ENCODE assay signal across 12 cellular contexts in genomic region chr20:21182832-21183563, GRCh38. TPM values are rescaled to one million over a fixed set of nuclear protein-coding genes. Genes with fewer than 3 reads are reported as not detected.
DNase-seq lines count a peak whose midpoint lies in the region; ATAC-seq and TF ChIP-seq lines count a peak whose summit lies in the region.
"Had no signal": no experiment of that assay in that cellular context is flagged by ENCODE, and none has a peak within 500 bp of the region (broad histone marks: within the 10 kb centered on the region; RNA-seq: fewer than 3 reads in every experiment).

No MANE protein-coding gene starts in this region.

- H3K4me2 ChIP-seq in neuronal stem cell (ENCODE audit: insufficient read depth, low read length, poor library complexity, severe bottlenecking), result no peak overlapping the region
- H3K4me2 ChIP-seq: BLaER1 treated with 17β-estradiol and CSF1 and Interleukin-3, amounts not matched to agents 10 nM and 100 nM had no signal

- H2AK5ac ChIP-seq in neuronal stem cell (ENCODE audit: low read depth, low read length), result no peak overlapping the region

- CTCF ChIA-PET in A673 (lab: Charles Lee), result no interaction called here

- H3K79me1 ChIP-seq in neuronal stem cell (ENCODE audit: low read depth, low read length), result no peaks in the 10 kb centered on the region

- BruUV-seq in A673 (replicated peaks; lab: Mats Ljungman, UMichigan), result no TSS peak

- TF ChIP-seq CTCF in A673 (conservative IDR thresholded peaks at IDR 0.05; ENCODE audit: low read depth, low read length) (no peak), brain microvascular endothelial cell (IDR thresholded peaks at IDR 0.05; ENCODE audit: low read depth, low read length, missing control alignments) (no peak), gastroesophageal sphincter (IDR thresholded peaks at IDR 0.05) (no peak)

- DNase-seq in A673 (ENCODE audit: low spot score) (peak; percentile 46), LoVo (ENCODE audit: low spot score) (peak; percentile 83), brain microvascular endothelial cell (peak; percentile 64), kidney tubule cell (ENCODE audit: low spot score) (peak; percentile 72), NCI-H187 treated with DMSO at 0.1 percent for 48 hours (lab: John Stamatoyannopoulos, UW) (no peak), neuronal stem cell (ENCODE audit: low spot score) (no peak)
- DNase-seq: body of pancreas, NCI-H1930, upper lobe of left lung had no signal

- no peak overlapping the region for H3K14ac ChIP-seq in neuronal stem cell (ENCODE audit: low read length)

- no peak overlapping the region for H3K9ac ChIP-seq in neuronal stem cell (ENCODE audit: low read depth, low read length, poor library complexity)
- H3K9ac ChIP-seq: BLaER1 treated with 17β-estradiol and CSF1 and Interleukin-3, amounts not matched to agents 10 nM and 100 nM had no signal

- no peak for ATAC-seq in gastroesophageal sphincter
- no peak for ATAC-seq in HG02973 (IDR thresholded peaks at IDR 0.05; ENCODE audit: unreplicated experiment)
- ATAC-seq: body of pancreas had no signal

- WGBS in neuronal stem cell (ENCODE audit: extremely low coverage in 2 of 2, insufficient read length in 2 of 2, insufficient replicate concordance in 1 of 2), 2 donors, result no CpG with 5 or more reads among the region's 7 CpGs
- 62 to 83% methylated on average over 7 of the region's 7 CpGs for WGBS in gastroesophageal sphincter (ENCODE audit: low coverage in 1 of 2), 2 donors

- no peak overlapping the region for H3K18ac ChIP-seq in neuronal stem cell (ENCODE audit: low read length)

- no peak overlapping the region for H2AFZ ChIP-seq in neuronal stem cell (ENCODE audit: low read length)

- TF ChIP-seq POLR2A in gastroesophageal sphincter (IDR thresholded peaks at IDR 0.05), result no peak

- H3K9me3 ChIP-seq in A673 (ENCODE audit: low read depth, low read length, poor library complexity, severe bottlenecking) (peaks cover 6% of the 10 kb centered on the region), neuronal stem cell (replicated peaks in 1 of 2; ENCODE audit: control insufficient read depth in 2 of 2, insufficient read depth in 1 of 2, low read depth in 1 of 2, low read length in 2 of 2) (peaks cover under 1 to 1% of the 10 kb centered on the region in 2 donors), gastroesophageal sphincter (peaks cover 0 to under 1% (median 0%) of the 10 kb centered on the region in 3 donors)
- H3K9me3 ChIP-seq: body of pancreas, upper lobe of left lung had no signal

- no peak overlapping the region for H4K91ac ChIP-seq in neuronal stem cell (ENCODE audit: low read depth, low read length, poor library complexity)

- H3K23ac ChIP-seq in neuronal stem cell (ENCODE audit: low read depth, low read length, poor library complexity), result no peak overlapping the region

- H3K27me3 ChIP-seq in A673 (replicated peaks; ENCODE audit: insufficient read depth, low read depth, low read length, poor library complexity), result no peaks in the 10 kb centered on the region
- H3K27me3 ChIP-seq in brain microvascular endothelial cell (replicated peaks), result no peaks in the 10 kb centered on the region
- H3K27me3 ChIP-seq in neuronal stem cell (ENCODE audit: control insufficient read depth in 3 of 3, insufficient read depth in 3 of 3, low read depth in 1 of 3, low read length in 3 of 3), result no peaks in the 10 kb centered on the region
- H3K27me3 ChIP-seq in gastroesophageal sphincter, result no peaks in the 10 kb centered on the region
- H3K27me3 ChIP-seq: BLaER1 treated with 17β-estradiol and CSF1 and Interleukin-3, amounts not matched to agents 10 nM and 100 nM; body of pancreas; upper lobe of left lung had no signal

- H4K8ac ChIP-seq in neuronal stem cell (ENCODE audit: low read depth, low read length), result no peak overlapping the region

- POLR2A ChIA-PET in A673 (lab: Charles Lee; ENCODE audit: low non-redundant PET), result no interaction called here

- intact Hi-C loops in A673 (cut with micrococcal nuclease; ENCODE audit: unreplicated experiment), result no loop called here

- H3K4ac ChIP-seq in neuronal stem cell (ENCODE audit: low read length), result no peak overlapping the region

- H3K4me3 ChIP-seq in A673 (ENCODE audit: low read depth, low read length, poor library complexity, severe bottlenecking), result no peak overlapping the region
- H3K4me3 ChIP-seq in brain microvascular endothelial cell (ENCODE audit: low read depth, low read length), result no peak overlapping the region
- H3K4me3 ChIP-seq in neuronal stem cell (ENCODE audit: low read length in 2 of 2), result no peak overlapping the region
- H3K4me3 ChIP-seq in gastroesophageal sphincter, result no peak overlapping the region
- H3K4me3 ChIP-seq: BLaER1 treated with 17β-estradiol and CSF1 and Interleukin-3, amounts not matched to agents 10 nM and 100 nM; body of pancreas; upper lobe of left lung had no signal

- no peak for TF ChIP-seq EP300 in gastroesophageal sphincter (IDR thresholded peaks at IDR 0.05)

- H3K27ac ChIP-seq in A673 (ENCODE audit: low read depth, low read length, poor library complexity, severe bottlenecking) (no peak overlapping the region), brain microvascular endothelial cell (no peak overlapping the region), neuronal stem cell (replicated peaks; ENCODE audit: low read length) (no peak overlapping the region), gastroesophageal sphincter (no peak overlapping the region)
- H3K27ac ChIP-seq: BLaER1 treated with 17β-estradiol and CSF1 and Interleukin-3, amounts not matched to agents 10 nM and 100 nM; body of pancreas had no signal

- H3K36me3 ChIP-seq in A673 (ENCODE audit: insufficient read depth, low read length, poor library complexity, severe bottlenecking) (no peaks in the 10 kb centered on the region), brain microvascular endothelial cell (replicated peaks) (no peaks in the 10 kb centered on the region), neuronal stem cell (replicated peaks in 1 of 2; ENCODE audit: control insufficient read depth in 2 of 2, insufficient read depth in 2 of 2, low read length in 2 of 2) (no peaks in the 10 kb centered on the region), gastroesophageal sphincter (peaks cover 0 to 13% of the 10 kb centered on the region in 2 donors)
- H3K36me3 ChIP-seq: BLaER1 treated with 17β-estradiol and CSF1 and Interleukin-3, amounts not matched to agents 10 nM and 100 nM; upper lobe of left lung had no signal

- no peak overlapping the region for H2BK15ac ChIP-seq in neuronal stem cell (ENCODE audit: low read length)

- in situ Hi-C loops in brain microvascular endothelial cell (cut with HindIII; ENCODE audit: low pct_ligation_motif_present, low sequenced_read_pairs), result no loop called here

- H2BK120ac ChIP-seq in neuronal stem cell (ENCODE audit: low read depth, low read length), result no peak overlapping the region

- H2BK5ac ChIP-seq in neuronal stem cell (ENCODE audit: low read length), result no peak overlapping the region

- H3K4me1 ChIP-seq in A673 (ENCODE audit: insufficient read depth, low read length, poor library complexity, severe bottlenecking) (no peaks in the 10 kb centered on the region), neuronal stem cell (ENCODE audit: control insufficient read depth in 2 of 2, insufficient read depth in 1 of 2, low read depth in 1 of 2, low read length in 2 of 2) (peaks cover 0 to 2% of the 10 kb centered on the region in 2 donors), gastroesophageal sphincter (no peaks in the 10 kb centered on the region)
- H3K4me1 ChIP-seq: body of pancreas had no signal

- H2BK12ac ChIP-seq in neuronal stem cell (ENCODE audit: low read length), result no peak overlapping the region

RNA-seq across cellular contexts. Expression of gene KIZ, which starts 57.1 kb away (rescaled TPM):
- total RNA-seq in A673 (2021), result 8.4 and 9.1 TPM in 2 replicates
- 15.6 TPM for polyA plus RNA-seq in neuronal stem cell (2013, experiment 1 of 2)
- 17.1 TPM for polyA plus RNA-seq in neuronal stem cell (2013, experiment 2 of 2)
- total RNA-seq in gastroesophageal sphincter, result 10 to 100 TPM; 19.9 to 31.0 (median 30.6) TPM

Comparison
In these comparisons a context has a peak if more than half of its experiments do, and no peak if none do; other contexts are left out.
1. DNase-seq: peak in A673 (single experiment), LoVo (single experiment), brain microvascular endothelial cell (single experiment) and kidney tubule cell (single experiment); none in NCI-H187 treated with DMSO at 0.1 percent for 48 hours (single experiment) and neuronal stem cell (single experiment).